In the genomic region with DNA sequence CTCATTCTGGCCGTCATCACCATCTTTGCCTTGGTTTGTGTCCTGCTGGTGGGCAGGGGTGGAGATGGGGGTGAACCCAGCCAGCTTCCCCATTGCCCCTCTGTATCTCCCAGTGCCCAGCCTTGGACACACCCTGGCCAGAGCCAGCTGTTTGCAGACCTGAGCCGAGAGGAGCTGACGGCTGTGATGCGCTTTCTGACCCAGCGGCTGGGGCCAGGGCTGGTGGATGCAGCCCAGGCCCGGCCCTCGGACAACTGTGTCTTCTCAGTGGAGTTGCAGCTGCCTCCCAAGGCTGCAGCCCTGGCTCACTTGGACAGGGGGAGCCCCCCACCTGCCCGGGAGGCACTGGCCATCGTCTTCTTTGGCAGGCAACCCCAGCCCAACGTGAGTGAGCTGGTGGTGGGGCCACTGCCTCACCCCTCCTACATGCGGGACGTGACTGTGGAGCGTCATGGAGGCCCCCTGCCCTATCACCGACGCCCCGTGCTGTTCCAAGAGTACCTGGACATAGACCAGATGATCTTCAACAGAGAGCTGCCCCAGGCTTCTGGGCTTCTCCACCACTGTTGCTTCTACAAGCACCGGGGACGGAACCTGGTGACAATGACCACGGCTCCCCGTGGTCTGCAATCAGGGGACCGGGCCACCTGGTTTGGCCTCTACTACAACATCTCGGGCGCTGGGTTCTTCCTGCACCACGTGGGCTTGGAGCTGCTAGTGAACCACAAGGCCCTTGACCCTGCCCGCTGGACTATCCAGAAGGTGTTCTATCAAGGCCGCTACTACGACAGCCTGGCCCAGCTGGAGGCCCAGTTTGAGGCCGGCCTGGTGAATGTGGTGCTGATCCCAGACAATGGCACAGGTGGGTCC, we compare ENCODE assay signal across 13 cellular contexts. TPM values are rescaled to one million over a fixed set of nuclear protein-coding genes. Genes with fewer than 3 reads are reported as not detected.
DNase-seq lines count a peak whose midpoint lies in the region; ATAC-seq and TF ChIP-seq lines count a peak whose summit lies in the region.
"Not testable (repeated sequence)": the region's sequence is repeated elsewhere in the genome, so short reads cannot be mapped to it uniquely, and the experiment has no call there.
"Had no signal": no experiment of that assay in that cellular context is flagged by ENCODE, and none has a peak within 500 bp of the region (broad histone marks: within the 10 kb centered on the region; RNA-seq: fewer than 3 reads in every experiment).

No MANE protein-coding gene starts in this region.

- H3K36me3 ChIP-seq in adrenal gland (replicated peaks in 1 of 2); mucosa of descending colon (ENCODE audit: low read depth); parathyroid adenoma (ENCODE audit: control insufficient read depth, insufficient read depth, low read length); skeletal muscle satellite cell (ENCODE audit: insufficient read depth, low read length); aorta (ENCODE audit: control insufficient read depth in 1 of 2, insufficient read depth in 2 of 2, low read length in 1 of 2): not testable (repeated sequence)
- H3K36me3 ChIP-seq in esophagus muscularis mucosa (peaks cover 0 to 18% (median 4%) of the 10 kb centered on the region in 4 donors), tibial artery (peaks cover 7 to 13% (median 8%) of the 10 kb centered on the region in 3 donors)

- not testable (repeated sequence) for H3K79me2 ChIP-seq in parathyroid adenoma

- ATAC-seq in right cardiac atrium, result not testable (repeated sequence)
- ATAC-seq in mucosa of descending colon (peak; percentile 6), aorta (ENCODE audit: low FRiP score) (peak; percentile 27)

- not testable (repeated sequence) for H3K4me2 ChIP-seq in parathyroid adenoma (ENCODE audit: low read length)
- H3K4me2 ChIP-seq in skeletal muscle satellite cell (ENCODE audit: low read length), result peak overlapping the region; percentile 44

- peak in 2 of 7 donors; percentile 16 to 50 for DNase-seq in adrenal gland
- DNase-seq in esophagus muscularis mucosa (ENCODE audit: extremely low spot score); right cardiac atrium; aorta: not testable (repeated sequence)
- peak in 1 of 3 donors; percentile 40 for DNase-seq in mucosa of descending colon
- DNase-seq in tibial artery, result peak in 1 of 2 donors; percentile 69

- WGBS in adrenal gland, 4 donors, result 65 to 100% (median 82%) methylated on average over 1 to 25 of the region's 28 CpGs
- 61% methylated on average over 2 of the region's 28 CpGs for WGBS in esophagus muscularis mucosa
- WGBS in right cardiac atrium, result 76% methylated on average over 23 of the region's 28 CpGs
- WGBS in aorta, 2 donors, result 42 to 49% methylated on average over 15 to 25 of the region's 28 CpGs

- H3K9me3 ChIP-seq in adrenal gland (replicated peaks in 1 of 3); esophagus muscularis mucosa; right cardiac atrium (ENCODE audit: control insufficient read depth, low read length); mucosa of descending colon; parathyroid adenoma (ENCODE audit: control insufficient read depth, low read length); skeletal muscle satellite cell (replicated peaks; ENCODE audit: low read length); tibial artery; aorta (ENCODE audit: control insufficient read depth, low read length): not testable (repeated sequence)

- not testable (repeated sequence) for H2AFZ ChIP-seq in parathyroid adenoma

- TF ChIP-seq POLR2A in adrenal gland (IDR thresholded peaks at IDR 0.05); esophagus muscularis mucosa (IDR thresholded peaks at IDR 0.05; ENCODE audit: low read depth): not testable (repeated sequence)

- peaks cover 14 to 47% of the 10 kb centered on the region in 2 donors for H3K4me1 ChIP-seq in adrenal gland (replicated peaks in 1 of 2)
- peaks cover 10 to 76% (median 69%) of the 10 kb centered on the region in 4 donors for H3K4me1 ChIP-seq in esophagus muscularis mucosa
- not testable (repeated sequence) for H3K4me1 ChIP-seq in right cardiac atrium (ENCODE audit: control insufficient read depth, insufficient read depth, low read length); mucosa of descending colon (ENCODE audit: low read depth); parathyroid adenoma; skeletal muscle satellite cell (ENCODE audit: control insufficient read depth, insufficient read depth, low read length); aorta (ENCODE audit: control insufficient read depth in 1 of 2, insufficient read depth in 2 of 2, low read length in 2 of 2)
- H3K4me1 ChIP-seq in tibial artery, result peaks cover 0 to 55% (median 28%) of the 10 kb centered on the region in 4 donors

- TF ChIP-seq EP300 in esophagus muscularis mucosa (IDR thresholded peaks at IDR 0.05), result not testable (repeated sequence)

- H3K27me3 ChIP-seq in adrenal gland; esophagus muscularis mucosa; right cardiac atrium (ENCODE audit: control insufficient read depth, insufficient read depth); parathyroid adenoma (ENCODE audit: control insufficient read depth, insufficient read depth, low read length); tibial artery; aorta (ENCODE audit: control insufficient read depth in 1 of 2, insufficient read depth in 2 of 2, low read length in 1 of 2): not testable (repeated sequence)
- peaks cover 20% of the 10 kb centered on the region for H3K27me3 ChIP-seq in skeletal muscle satellite cell (ENCODE audit: control insufficient read depth, insufficient read depth, low read length)

- intact Hi-C loops in adrenal gland (cut with DNase I); esophagus muscularis mucosa (cut with DNase I); right cardiac atrium (cut with DNase I); mucosa of descending colon (cut with DNase I, micrococcal nuclease); tibial artery (cut with DNase I; ENCODE audit: low total_unique reads): not testable (repeated sequence)
- intact Hi-C loops in aorta (cut with DNase I), result loop anchor here in 1 of 2 donors (2.0 kb wide), 1 partner anchor 43 kb away; no protein-coding TSS in a partner anchor

- H3K9ac ChIP-seq in parathyroid adenoma; skeletal muscle satellite cell (ENCODE audit: low read depth, low read length): not testable (repeated sequence)

- TF ChIP-seq CTCF in adrenal gland (IDR thresholded peaks at IDR 0.05); esophagus muscularis mucosa (IDR thresholded peaks at IDR 0.05); mucosa of descending colon (IDR thresholded peaks at IDR 0.05); parathyroid adenoma (IDR thresholded peaks at IDR 0.05); tibial artery (IDR thresholded peaks at IDR 0.05): not testable (repeated sequence)

- H3K4me3 ChIP-seq in adrenal gland (peak overlapping the region in 2 of 4 donors; percentile 7 to 56), esophagus muscularis mucosa (peak overlapping the region; percentile 59 to 69 (median 62)), right cardiac atrium (ENCODE audit: low read length) (peak overlapping the region; percentile 37), parathyroid adenoma (ENCODE audit: low read depth, low read length) (peak overlapping the region; percentile 22), tibial artery (peak overlapping the region; percentile 62 to 72), aorta (ENCODE audit: low read length in 2 of 2) (peak overlapping the region; percentile 85 to 92)
- not testable (repeated sequence) for H3K4me3 ChIP-seq in mucosa of descending colon; skeletal muscle satellite cell (ENCODE audit: low read length)

- H3K27ac ChIP-seq in adrenal gland (peak overlapping the region in 3 of 5 donors; percentile 38 to 75 (median 52)), esophagus muscularis mucosa (replicated peaks in 1 of 4) (peak overlapping the region; percentile 86 to 89 (median 88)), right cardiac atrium (ENCODE audit: low read length) (peak overlapping the region; percentile 40), parathyroid adenoma (peak overlapping the region; percentile 47), tibial artery (peak overlapping the region; percentile 90 to 96), aorta (ENCODE audit: low read depth in 1 of 2, low read length in 2 of 2) (peak overlapping the region; percentile 80 to 94)

RNA-seq across cellular contexts. Expression of a gene that starts 0.6 kb away (rescaled TPM):
- total RNA-seq in adrenal gland, result 100 to 1,000 TPM in 2 of 8 donors, 10 to 100 TPM in 6; 58.8 to 133 (median 84.0) TPM
- polyA plus RNA-seq in adrenal gland, result 10 to 100 TPM; 32.4 to 63.9 (median 59.7) TPM
- total RNA-seq in esophagus muscularis mucosa, result 100 to 1,000 TPM in 3 of 4 donors, 10 to 100 TPM in 1; 89.0 to 242 (median 118) TPM
- total RNA-seq in right cardiac atrium, result 10 to 100 TPM; 11.5 to 29.9 (median 24.9) TPM
- polyA plus RNA-seq in right cardiac atrium, result 29.1 TPM
- total RNA-seq in mucosa of descending colon, result 100 to 1,000 TPM in 1 of 3 donors, 10 to 100 TPM in 2; 10.6 to 175 (median 25.4) TPM
- total RNA-seq in skeletal muscle satellite cell (2012; rRNA removed), result 0.25 and 0.44 TPM in 2 replicates
- total RNA-seq in aorta, result 100 to 1,000 TPM; 270 to 344 TPM
- 100 to 1,000 TPM in 1 of 2 donors, 10 to 100 TPM in 1; 82.1 to 107 TPM for polyA plus RNA-seq in aorta
- polyA plus RNA-seq: CD8-positive, alpha-beta memory T cell had no signal

RNA-seq across cellular contexts. Expression of a gene that starts 7.2 kb away (rescaled TPM):
- total RNA-seq in adrenal gland (1 to 10 TPM in 5 of 8 donors, under 1 TPM in 3; 0.60 to 1.9 (median 1.3) TPM), esophagus muscularis mucosa (1 to 10 TPM in 3 of 4 donors, under 1 TPM in 1; 0.66 to 2.0 (median 1.4) TPM), right cardiac atrium (under 1 TPM; 0.37 to 0.67 (median 0.51) TPM), mucosa of descending colon (1 to 10 TPM in 1 of 3 donors, under 1 TPM in 2; 0.92 to 2.1 (median 0.96) TPM), aorta (1 to 10 TPM; 1.8 to 2.6 TPM)
- polyA plus RNA-seq in adrenal gland (1 to 10 TPM in 2 of 3 donors, under 1 TPM in 1; 0.95 to 1.6 (median 1.4) TPM), right cardiac atrium (0.52 TPM), aorta (under 1 TPM; 0.25 to 0.38 TPM)
- 1.0 and 1.3 TPM in 2 replicates for total RNA-seq in skeletal muscle satellite cell (2012; rRNA removed)

RNA-seq across cellular contexts. Expression of a gene that starts 18.4 kb away (rescaled TPM):
- total RNA-seq in adrenal gland, result 100 to 1,000 TPM in 3 of 8 donors, 10 to 100 TPM in 5; 45.8 to 136 (median 86.2) TPM
- polyA plus RNA-seq in adrenal gland, result 100 to 1,000 TPM in 1 of 3 donors, 10 to 100 TPM in 2; 18.5 to 149 (median 25.4) TPM
- total RNA-seq in esophagus muscularis mucosa, result 10 to 100 TPM; 68.9 to 91.5 (median 77.2) TPM
- 10 to 100 TPM; 61.0 to 82.0 (median 70.1) TPM for total RNA-seq in right cardiac atrium
- polyA plus RNA-seq in right cardiac atrium, result 57.6 TPM
- total RNA-seq in mucosa of descending colon, result 100 to 1,000 TPM in 1 of 3 donors, 10 to 100 TPM in 2; 87.7 to 112 (median 91.8) TPM
- total RNA-seq in skeletal muscle satellite cell (2012; rRNA removed), result 157 and 168 TPM in 2 replicates
- total RNA-seq in aorta, result 10 to 100 TPM; 57.7 to 69.8 TPM
- 10 to 100 TPM; 41.1 to 58.6 TPM for polyA plus RNA-seq in aorta

RNA-seq across cellular contexts. Expression of a gene that starts 27.5 kb away (rescaled TPM):
- 100 to 1,000 TPM in 5 of 8 donors, 10 to 100 TPM in 3; 70.1 to 235 (median 105) TPM for total RNA-seq in adrenal gland
- 10 to 100 TPM; 27.0 to 76.6 (median 33.1) TPM for polyA plus RNA-seq in adrenal gland
- total RNA-seq in esophagus muscularis mucosa, result 100 to 1,000 TPM; 165 to 293 (median 237) TPM
- 10 to 100 TPM; 69.6 to 88.1 (median 71.8) TPM for total RNA-seq in right cardiac atrium
- polyA plus RNA-seq in right cardiac atrium, result 54.3 TPM
- 100 to 1,000 TPM; 130 to 142 (median 137) TPM for total RNA-seq in mucosa of descending colon
- 59.8 and 86.9 TPM in 2 replicates for total RNA-seq in skeletal muscle satellite cell (2012; rRNA removed)
- 10 to 100 TPM; 66.9 to 76.9 TPM for total RNA-seq in aorta
- polyA plus RNA-seq in aorta, result 100 to 1,000 TPM in 1 of 2 donors, 10 to 100 TPM in 1; 67.8 to 105 TPM

RNA-seq across cellular contexts. Expression of a gene that starts 49.0 kb away (rescaled TPM):
- total RNA-seq in adrenal gland, result under 1 TPM in 3 of 8 donors, not detected in 5; 0.11 to 0.18 (median 0.18) TPM
- under 1 TPM in 1 of 3 donors, not detected in 2; 0.09 TPM for polyA plus RNA-seq in adrenal gland
- under 1 TPM in 1 of 4 donors, not detected in 3; 0.06 TPM for total RNA-seq in esophagus muscularis mucosa
- not detected for total RNA-seq in right cardiac atrium
- not detected for polyA plus RNA-seq in right cardiac atrium
- under 1 TPM in 1 of 3 donors, not detected in 2; 0.67 TPM for total RNA-seq in mucosa of descending colon
- total RNA-seq in skeletal muscle satellite cell (2012; rRNA removed), result not detected in 2 replicates
- not detected for total RNA-seq in aorta
- polyA plus RNA-seq in aorta, result 1 to 10 TPM in 1 of 2 donors, not detected in 1; 3.0 TPM
- total RNA-seq: CD8-positive, alpha-beta memory T cell; GM12878; H7; HFFc6; PC-9 had no signal
- polyA plus RNA-seq: CD8-positive, alpha-beta memory T cell; GM12878 had no signal

Comparison
In these comparisons a context has a peak if more than half of its experiments do, and no peak if none do; other contexts are left out.
1. H3K27ac ChIP-seq: peak in every context shown above with its lines; median percentile 93 in tibial artery; 88 in esophagus muscularis mucosa; 87 in aorta; 52 in adrenal gland; 47 in parathyroid adenoma; 40 in right cardiac atrium.